In genomic region chr1:24704411-24705259, GRCh38 we compare ENCODE assay signal across 8 cellular contexts. TPM values are rescaled to one million over a fixed set of nuclear protein-coding genes. Genes with fewer than 3 reads are reported as not detected.
A peak's percentile ranks its signal among the peaks of the same experiment; 100 is the strongest.
DNase-seq lines count a peak whose midpoint lies in the region; ATAC-seq and TF ChIP-seq lines count a peak whose summit lies in the region.

No MANE protein-coding gene starts in this region.

- no peaks in the 10 kb centered on the region for H3K9me3 ChIP-seq in heart left ventricle

- no peaks in the 10 kb centered on the region for H3K27me3 Mint-ChIP-seq in activated T-helper 17 cell treated with anti-CD3 and anti-CD28 coated beads, Interleukin-2, amount 50 U/mL, for 72 hours
- H3K27me3 Mint-ChIP-seq in type B pancreatic cell = no peaks in the 10 kb centered on the region

- H3K36me3 Mint-ChIP-seq in activated T-helper 17 cell treated with anti-CD3 and anti-CD28 coated beads, Interleukin-2, amount 50 U/mL, for 72 hours (ENCODE audit: low read depth) = no peaks in the 10 kb centered on the region
- H3K36me3 Mint-ChIP-seq in type B pancreatic cell = no peaks in the 10 kb centered on the region

- no peak overlapping the region for H3K4me3 Mint-ChIP-seq in activated T-helper 17 cell treated with anti-CD3 and anti-CD28 coated beads, Interleukin-2, amount 50 U/mL, for 72 hours
- H3K4me3 Mint-ChIP-seq in type B pancreatic cell = peak overlapping the region; percentile 69

- DNase-seq in heart left ventricle (peak in 2 of 5 donors; percentile 40 to 62), cardiac septum (ENCODE audit: low spot score) (no peak), kidney epithelial cell (ENCODE audit: low read depth) (peak; percentile 86), type B pancreatic cell (ENCODE audit: extremely low spot score, unreplicated experiment) (no peak), NOMO-1 (lab: John Stamatoyannopoulos, UW; ENCODE audit: unreplicated experiment in 2 of 2) (no peak), SIG-M5 treated with dmso at 0.1 percent for 504 hours (lab: John Stamatoyannopoulos, UW; ENCODE audit: unreplicated experiment) (no peak), coronary artery (ENCODE audit: low spot score) (no peak)

- TF ChIP-seq POLR2A in heart left ventricle (IDR thresholded peaks at IDR 0.05) = no peak

- H3K27ac ChIP-seq in heart left ventricle = peak overlapping the region; percentile 43 to 86 (median 74)
- peak overlapping the region in 1 of 2 donors; percentile 31 for H3K27ac ChIP-seq in coronary artery

- H3K4me1 Mint-ChIP-seq in activated T-helper 17 cell treated with anti-CD3 and anti-CD28 coated beads, Interleukin-2, amount 50 U/mL, for 72 hours = peaks cover 16% of the 10 kb centered on the region
- H3K4me1 Mint-ChIP-seq in type B pancreatic cell (ENCODE audit: unreplicated experiment) = peaks cover 25% of the 10 kb centered on the region

- H3K27ac Mint-ChIP-seq in activated T-helper 17 cell treated with anti-CD3 and anti-CD28 coated beads, Interleukin-2, amount 50 U/mL, for 72 hours = no peak overlapping the region
- H3K27ac Mint-ChIP-seq in type B pancreatic cell = peak overlapping the region; percentile 66

- H3K4me3 ChIP-seq in heart left ventricle = peak overlapping the region in 6 of 12 donors; percentile 2 to 32 (median 23)
- no peak overlapping the region for H3K4me3 ChIP-seq in kidney epithelial cell (ENCODE audit: low read depth, low read length)
- no peak overlapping the region for H3K4me3 ChIP-seq in coronary artery

- intact Hi-C loops in heart left ventricle (cut with DNase I) = loop anchor here in 1 of 10 donors (1.0 kb wide), 1 partner anchor 41 kb away; the partner anchor contains the start of gene CLIC4
- intact Hi-C loops in cardiac septum (cut with DNase I) = loop anchor here (2.0 kb wide), 1 partner anchor 16 kb away; no protein-coding TSS in a partner anchor

- ATAC-seq in heart left ventricle = peak in 2 of 4 donors; percentile 50 to 55
- peak; percentile 33 for ATAC-seq in activated T-helper 17 cell treated with anti-CD3 and anti-CD28 coated beads, Interleukin-2, amount 50 U/mL, for 72 hours (replicated peaks)

- no peaks in the 10 kb centered on the region for H3K9me3 Mint-ChIP-seq in activated T-helper 17 cell treated with anti-CD3 and anti-CD28 coated beads, Interleukin-2, amount 50 U/mL, for 72 hours
- H3K9me3 Mint-ChIP-seq in type B pancreatic cell = no peaks in the 10 kb centered on the region

- no peak for TF ChIP-seq CTCF in heart left ventricle (IDR thresholded peaks at IDR 0.05)
- no peak for TF ChIP-seq CTCF in kidney epithelial cell (IDR thresholded peaks at IDR 0.05; ENCODE audit: insufficient read depth, low read length, poor library complexity, severe bottlenecking)
- no peak for TF ChIP-seq CTCF in type B pancreatic cell (conservative IDR thresholded peaks at IDR 0.05)
- TF ChIP-seq CTCF in coronary artery (IDR thresholded peaks at IDR 0.05) = no peak

- WGBS in heart left ventricle, 4 donors = 62 to 69% (median 66%) methylated on average over 13 to 16 of the region's 16 CpGs

- no peaks in the 10 kb centered on the region for H3K36me3 ChIP-seq in heart left ventricle
- no peaks in the 10 kb centered on the region for H3K36me3 ChIP-seq in kidney epithelial cell (ENCODE audit: control insufficient read depth, insufficient read depth, low read length)

- H3K27me3 ChIP-seq in heart left ventricle (no peaks in the 10 kb centered on the region), kidney epithelial cell (ENCODE audit: control insufficient read depth, insufficient read depth, low read length) (no peaks in the 10 kb centered on the region)

- peaks cover 0 to 38% (median 21%) of the 10 kb centered on the region in 12 donors for H3K4me1 ChIP-seq in heart left ventricle

RNA-seq across cellular contexts. Expression of gene CLIC4, which starts 40.6 kb away (rescaled TPM):
- total RNA-seq in heart left ventricle (100 to 1,000 TPM; 280 to 917 (median 387) TPM), cardiac septum (316 TPM), kidney epithelial cell (224 and 227 TPM in 2 replicates), type B pancreatic cell (ENCODE audit: low replicate concordance) (102 and 109 TPM in 2 replicates)
- 100 to 1,000 TPM; 111 to 726 TPM for polyA plus RNA-seq in heart left ventricle
- total RNA-seq in activated T-helper 17 cell treated with anti-CD3 and anti-CD28 coated beads, Interleukin-2, amount 50 U/mL, for 72 hours = 10 to 100 TPM in 1 of 2 donors, 1 to 10 TPM in 1; 8.9 to 13.8 TPM
